1 cellular context compared by ENCODE assay signal in genomic region chr2:219575566-219576504, GRCh38.
TF ChIP-seq lines count a peak whose summit lies in the region.

No MANE protein-coding gene starts in this region.

TF ChIP-seq in HepG2, 621 proteins besides CTCF, POLR2A, EP300 and RAD21 (continued from another document and continues in another):
- TF ChIP-seq ZNF441 (CRISPR knock-in tag; IDR thresholded peaks at IDR 0.05; ENCODE audit: borderline replicate concordance) (0 out of 2 replicates have a peak, but pooled peaks have one; percentile 63), PHF8 (CRISPR knock-in tag; IDR thresholded peaks at IDR 0.05) (no peak), ZNF430 (CRISPR knock-in tag; IDR thresholded peaks at IDR 0.05) (no peak), MEIS2 (CRISPR knock-in tag; IDR thresholded peaks at IDR 0.05) (0 out of 2 replicates have a peak, but pooled peaks have one; percentile 34), ZNF225 (CRISPR knock-in tag; IDR thresholded peaks at IDR 0.05) (no peak), KLF11 (CRISPR knock-in tag; IDR thresholded peaks at IDR 0.05) (0 out of 2 replicates have a peak, but pooled peaks have one; percentile 21), RERE (CRISPR knock-in tag; IDR thresholded peaks at IDR 0.05; ENCODE audit: low read depth) (no peak), RBFOX2 (IDR thresholded peaks at IDR 0.05; ENCODE audit: low read depth, low read length) (peak; percentile 55; the same call in 1 of the 2 replicates), ZNF800 (CRISPR knock-in tag; IDR thresholded peaks at IDR 0.05) (0 out of 2 replicates have a peak, but pooled peaks have one; percentile 15), ZBTB2 (CRISPR knock-in tag; IDR thresholded peaks at IDR 0.05; ENCODE audit: low read depth) (no peak), FOSL2 (CRISPR knock-in tag; IDR thresholded peaks at IDR 0.05) (0 out of 2 replicates have a peak, but pooled peaks have one; percentile 1), FOXO1 (CRISPR knock-in tag; IDR thresholded peaks at IDR 0.05) (no peak), CREBL2 (CRISPR knock-in tag; IDR thresholded peaks at IDR 0.05; ENCODE audit: borderline replicate concordance) (no peak), HOXA3 (CRISPR knock-in tag; IDR thresholded peaks at IDR 0.05) (peak; percentile 22; the same call in 1 of the 2 replicates), PPARG (CRISPR knock-in tag; conservative IDR thresholded peaks at IDR 0.05) (no peak; the same call in 1 of the 2 replicates), PBX2 (CRISPR knock-in tag; IDR thresholded peaks at IDR 0.05) (no peak), ELF4 (CRISPR knock-in tag; IDR thresholded peaks at IDR 0.05; ENCODE audit: borderline replicate concordance) (no peak), ZNF776 (CRISPR knock-in tag; IDR thresholded peaks at IDR 0.05) (no peak), ZFP37 (CRISPR knock-in tag; IDR thresholded peaks at IDR 0.05; ENCODE audit: borderline replicate concordance) (peak; percentile 66; the same call in 1 of the 2 replicates), CSRNP2 (CRISPR knock-in tag; conservative IDR thresholded peaks at IDR 0.05; ENCODE audit: low read depth) (no peak), ZBTB3 (CRISPR knock-in tag; IDR thresholded peaks at IDR 0.05; ENCODE audit: borderline replicate concordance, low read depth) (no peak), AKAP8 (CRISPR knock-in tag; IDR thresholded peaks at IDR 0.05) (no peak; the same call in 1 of the 2 replicates), NR2F1 (CRISPR knock-in tag; IDR thresholded peaks at IDR 0.05) (0 out of 4 replicates have a peak, but pooled peaks of 1 of the 2 experiments have one; percentile 27), HMGXB3 (CRISPR knock-in tag; IDR thresholded peaks at IDR 0.05; ENCODE audit: borderline replicate concordance) (no peak), RELA (CRISPR knock-in tag; IDR thresholded peaks at IDR 0.05) (no peak), SMAD9 (CRISPR knock-in tag; IDR thresholded peaks at IDR 0.05) (no peak), ATF7 (IDR thresholded peaks at IDR 0.05) (no peak), ATF7 (CRISPR knock-in tag; IDR thresholded peaks at IDR 0.05) (no peak; the same call in 1 of the 2 replicates), ZBED4 (CRISPR knock-in tag; IDR thresholded peaks at IDR 0.05; ENCODE audit: borderline replicate concordance) (peak; percentile 42; the same call in 1 of the 2 replicates), ZNF3 (CRISPR knock-in tag; IDR thresholded peaks at IDR 0.05) (no peak), IRX3 (CRISPR knock-in tag; IDR thresholded peaks at IDR 0.05; ENCODE audit: borderline replicate concordance, low read depth) (0 out of 2 replicates have a peak, but pooled peaks have one; percentile 27), THAP7 (CRISPR knock-in tag; IDR thresholded peaks at IDR 0.05) (no peak), ZBTB20 (CRISPR knock-in tag; IDR thresholded peaks at IDR 0.05; ENCODE audit: borderline replicate concordance, low read depth) (no peak), TAF15 (IDR thresholded peaks at IDR 0.05; ENCODE audit: low read depth, low read length, poor library complexity, severe bottlenecking) (no peak), MED13 (CRISPR knock-in tag; IDR thresholded peaks at IDR 0.05) (no peak), ZIK1 (CRISPR knock-in tag; IDR thresholded peaks at IDR 0.05; ENCODE audit: borderline replicate concordance, low read depth) (no peak), WIZ (CRISPR knock-in tag; IDR thresholded peaks at IDR 0.05) (no peak), ZNF598 (CRISPR knock-in tag; IDR thresholded peaks at IDR 0.05; ENCODE audit: borderline replicate concordance) (0 out of 2 replicates have a peak, but pooled peaks have one; percentile 35), ZFY (CRISPR knock-in tag; IDR thresholded peaks at IDR 0.05) (peak; percentile 21; the same call in 1 of the 2 replicates), ATAD3A (CRISPR knock-in tag; IDR thresholded peaks at IDR 0.05) (no peak), ZNF775 (CRISPR knock-in tag; IDR thresholded peaks at IDR 0.05; ENCODE audit: borderline replicate concordance) (no peak)
